Comparison of ENCODE assay signal across 8 cellular contexts in genomic region chr5:125227333-125228075, GRCh38.
DNase-seq lines count a peak whose midpoint lies in the region; ATAC-seq, FAIRE-seq and TF ChIP-seq lines count a peak whose summit lies in the region.

No MANE protein-coding gene starts in this region.

- H3K4me1 ChIP-seq in SK-N-SH (ENCODE audit: control insufficient read depth in 1 of 2, insufficient read depth in 2 of 2, low read depth in 1 of 2, low read length in 1 of 2), result peaks cover 4 to 6% of the 10 kb centered on the region in 2 experiments; a peak in 2 of 4 replicates
- no peaks in the 10 kb centered on the region for H3K4me1 ChIP-seq in kidney (ENCODE audit: control insufficient read depth in 1 of 2, insufficient read depth in 1 of 2, low read depth in 1 of 2, low read length in 2 of 2)

- no peak for DNase-seq in BJ (ENCODE audit: low read depth)
- peak; percentile 9 for DNase-seq in SK-N-SH
- no peak for DNase-seq in kidney
- no peak for DNase-seq in mucosa of gallbladder (ENCODE audit: low spot score)
- DNase-seq in NCI-H524 treated with DMSO at 0.1 percent for 48 hours (lab: John Stamatoyannopoulos, UW), result no peak
- DNase-seq in activated CD4-positive, alpha-beta T cell treated with anti-CD3 and anti-CD28 coated beads for 1 hour, result no peak
- DNase-seq in NCI-H2107 treated with DMSO at 0.1 percent for 48 hours (lab: John Stamatoyannopoulos, UW; ENCODE audit: unreplicated experiment), result no peak

- CTCF ChIA-PET in BJ (lab: Yijun Ruan, JAX), result interaction anchor here (0.6 to 2.1 kb wide), 6 partner anchors 8 to 53 kb away, joined by 3 to 6 read pairs (median 4); no protein-coding TSS in a partner anchor
- CTCF ChIA-PET in SK-N-SH (lab: Yijun Ruan, JAX), result interaction anchor here (0.5 to 2.3 kb wide), 14 partner anchors 24 to 1555 kb away, joined by 3 to 7 read pairs (median 3); no protein-coding TSS in a partner anchor

- intact Hi-C loops in kidney (cut with DNase I), result no loop called here

- H3K4me3 ChIP-seq in BJ (ENCODE audit: low read depth, low read length) (no peak overlapping the region), SK-N-SH (ENCODE audit: low read depth in 2 of 2, low read length in 1 of 2) (no peak overlapping the region; a peak in 1 of 4 replicates), kidney (ENCODE audit: low read length in 2 of 2) (no peak overlapping the region)

- peak; percentile 57 for TF ChIP-seq RAD21 in SK-N-SH (IDR thresholded peaks at IDR 0.05; ENCODE audit: low read length)

- H3K9ac ChIP-seq in SK-N-SH (no peak overlapping the region), kidney (ENCODE audit: low read length in 2 of 2) (no peak overlapping the region)

- no peak for TF ChIP-seq EP300 in SK-N-SH (IDR thresholded peaks at IDR 0.05; ENCODE audit: borderline replicate concordance in 1 of 2, low read depth in 1 of 2, low read length in 1 of 2)

- H2AFZ ChIP-seq in SK-N-SH (ENCODE audit: low read depth), result 0 out of 2 replicates have a peak overlapping the region, but pooled peaks have one; percentile 16

- no peak overlapping the region for H3K27ac ChIP-seq in SK-N-SH (ENCODE audit: low read depth in 2 of 2, low read length in 1 of 2)
- no peak overlapping the region for H3K27ac ChIP-seq in kidney (ENCODE audit: low read depth in 2 of 2, low read length in 2 of 2)

- WGBS in SK-N-SH (ENCODE audit: low lambda C conversion rate), result 69% methylated on average over 7 of the region's 7 CpGs

- no peaks in the 10 kb centered on the region for H3K36me3 ChIP-seq in BJ (ENCODE audit: control insufficient read depth, insufficient read depth, low read length)
- no peaks in the 10 kb centered on the region for H3K36me3 ChIP-seq in SK-N-SH (replicated peaks in 1 of 2; ENCODE audit: control insufficient read depth in 1 of 2, insufficient read depth in 2 of 2, low read length in 1 of 2)
- no peaks in the 10 kb centered on the region for H3K36me3 ChIP-seq in kidney (ENCODE audit: control insufficient read depth in 1 of 2, insufficient read depth in 2 of 2, low read length in 2 of 2)

- H3K79me2 ChIP-seq in SK-N-SH (ENCODE audit: insufficient read depth), result no peaks in the 10 kb centered on the region

- FAIRE-seq in kidney (lab: Jason Lieb, UNC), result no peak

- peaks cover 6% of the 10 kb centered on the region for H3F3A ChIP-seq in SK-N-SH (replicated peaks; ENCODE audit: insufficient read depth)

- no peaks in the 10 kb centered on the region for H4K20me1 ChIP-seq in SK-N-SH (ENCODE audit: insufficient read depth)

- H3K9me2 ChIP-seq in SK-N-SH, result no peaks in the 10 kb centered on the region

- H3K27me3 ChIP-seq in BJ (ENCODE audit: control insufficient read depth, insufficient read depth, low read length) (no peaks in the 10 kb centered on the region), SK-N-SH (ENCODE audit: insufficient read depth) (no peaks in the 10 kb centered on the region)

- H3K4me2 ChIP-seq in SK-N-SH, result no peak overlapping the region

- no peaks in the 10 kb centered on the region for H3K9me3 ChIP-seq in SK-N-SH
- no peaks in the 10 kb centered on the region for H3K9me3 ChIP-seq in kidney (ENCODE audit: control insufficient read depth in 1 of 2, low read length in 2 of 2)

- POLR2A ChIA-PET in BJ (lab: Charles Lee), result no interaction called here
- POLR2A ChIA-PET in SK-N-SH (lab: Yijun Ruan, JAX), result no interaction called here

- TF ChIP-seq CTCF in BJ (IDR thresholded peaks at IDR 0.05; ENCODE audit: insufficient read depth, low read depth, low read length) (peak; percentile 58), SK-N-SH (IDR thresholded peaks at IDR 0.05) (peak; percentile 57), kidney (IDR thresholded peaks at IDR 0.05; ENCODE audit: borderline replicate concordance, extremely low read depth, insufficient read depth) (peak; percentile 41)

- ATAC-seq in HG02798 (IDR thresholded peaks at IDR 0.05; ENCODE audit: poor library complexity, unreplicated experiment), result peak; percentile 65

TF ChIP-seq in SK-N-SH, 30 proteins besides CTCF, POLR2A, EP300 and RAD21:
- no peak for TF ChIP-seq PBX3 (IDR thresholded peaks at IDR 0.05)
- no peak for TF ChIP-seq FOXM1 (IDR thresholded peaks at IDR 0.05; ENCODE audit: low read depth)
- TF ChIP-seq RCOR1 (IDR thresholded peaks at IDR 0.05; ENCODE audit: low read length), result no peak
- TF ChIP-seq SMC3 (IDR thresholded peaks at IDR 0.05; ENCODE audit: low read depth, low read length), result peak; percentile 39; the same call in 1 of the 2 replicates
- no peak for TF ChIP-seq ZBTB33 (IDR thresholded peaks at IDR 0.05; ENCODE audit: borderline replicate concordance, low read depth)
